Comparison of ENCODE assay signal across 8 cellular contexts in genomic region chr11:59135648-59136461, GRCh38. TPM values are rescaled to one million over a fixed set of nuclear protein-coding genes. Genes with fewer than 3 reads are reported as not detected.
DNase-seq lines count a peak whose midpoint lies in the region; ATAC-seq and TF ChIP-seq lines count a peak whose summit lies in the region.

No MANE protein-coding gene starts in this region.

- in situ Hi-C loops in KBM-7 (cut with MboI; ENCODE audit: low pct_unique_long_range_greater_than_20kb, low sequenced_read_pairs), result no loop called here

- no peaks in the 10 kb centered on the region for H4K20me1 ChIP-seq in DND-41 (ENCODE audit: insufficient read depth, low read length)

- H3K4me1 ChIP-seq in DND-41 (ENCODE audit: insufficient read depth, low read length) (peaks cover 17% of the 10 kb centered on the region), foreskin keratinocyte (no peaks in the 10 kb centered on the region)

- 0 out of 2 replicates have a peak overlapping the region, but pooled peaks have one; percentile 52 for H2AFZ ChIP-seq in DND-41 (ENCODE audit: low read depth, low read length)

- peaks cover 6% of the 10 kb centered on the region for H3K79me2 ChIP-seq in DND-41 (ENCODE audit: insufficient read depth, low read length)

- DNase-seq in DND-41 (peak; percentile 86), KBM-7 (peak; percentile 89), SHP77 treated with DMSO at 0.1 percent for 48 hours (lab: John Stamatoyannopoulos, UW) (peak; percentile 3), foreskin keratinocyte (no peak), omental fat pad (ENCODE audit: low spot score) (peak; percentile 86), superior temporal gyrus (ENCODE audit: extremely low spot score) (peak; percentile 82)
- DNase-seq in activated T-helper 9 cell treated with anti-CD3 and anti-CD28 coated beads, Interleukin-2, amount 50 U/mL, for 16 hours (ENCODE audit: low read depth), result peak; percentile 78

- ATAC-seq in DND-41 (ENCODE audit: insufficient read depth, low read depth) (peak; percentile 98), GM21723 (IDR thresholded peaks at IDR 0.05; ENCODE audit: unreplicated experiment) (peak; percentile 98), foreskin keratinocyte (peak; percentile 99), omental fat pad (ENCODE audit: low FRiP score) (peak; percentile 91)

- H3K9me3 ChIP-seq in DND-41 (ENCODE audit: insufficient read depth, low read length, severe bottlenecking), result peaks cover 22% of the 10 kb centered on the region

- peak overlapping the region; percentile 51 for H3K4me2 ChIP-seq in DND-41 (ENCODE audit: insufficient read depth, low read length)

- H3K27me3 ChIP-seq in DND-41 (ENCODE audit: insufficient read depth, low read length, poor library complexity) (no peaks in the 10 kb centered on the region), foreskin keratinocyte (no peaks in the 10 kb centered on the region)

- no peak overlapping the region for H3K4me3 ChIP-seq in DND-41 (ENCODE audit: low read depth in 1 of 2, low read length in 2 of 2)

- peaks cover 64% of the 10 kb centered on the region for H3K36me3 ChIP-seq in DND-41 (ENCODE audit: insufficient read depth, low read length)

- H3K9ac ChIP-seq in DND-41 (ENCODE audit: low read depth, low read length), result peak overlapping the region; percentile 27; the same call in 1 of the 2 replicates

- H3K27ac ChIP-seq in DND-41 (ENCODE audit: low read length) (peak overlapping the region; percentile 33; the same call in 1 of the 2 replicates), foreskin keratinocyte (no peak overlapping the region)

- TF ChIP-seq CTCF in DND-41 (IDR thresholded peaks at IDR 0.05; ENCODE audit: borderline replicate concordance, extremely low read depth, low read length, poor library complexity, severe bottlenecking) (peak; percentile 99), foreskin keratinocyte (conservative IDR thresholded peaks at IDR 0.05) (peak; percentile 94), omental fat pad (IDR thresholded peaks at IDR 0.05) (peak in 1 of 3 donors; percentile 51)

RNA-seq across cellular contexts. Expression of gene FAM111A, which starts 6.8 kb away (rescaled TPM):
- 37.2 and 40.8 TPM in 2 replicates for total RNA-seq in foreskin keratinocyte
- 12.6 and 14.3 TPM in 2 replicates for polyA plus RNA-seq in foreskin keratinocyte
- 10 to 100 TPM; 18.2 to 60.1 (median 31.7) TPM for total RNA-seq in omental fat pad

RNA-seq across cellular contexts. Expression of gene FAM111B, which starts 28.8 kb away (rescaled TPM):
- total RNA-seq in foreskin keratinocyte, result 24.6 and 24.8 TPM in 2 replicates
- 7.6 and 9.8 TPM in 2 replicates for polyA plus RNA-seq in foreskin keratinocyte
- total RNA-seq in omental fat pad, result 1 to 10 TPM in 2 of 4 donors, under 1 TPM in 1, not detected in 1; 0.19 to 2.4 (median 1.9) TPM

RNA-seq across cellular contexts. Expression of gene DTX4, which starts 36.1 kb away (rescaled TPM):
- total RNA-seq in foreskin keratinocyte (5.7 and 6.2 TPM in 2 replicates), omental fat pad (10 to 100 TPM; 12.0 to 75.6 (median 24.2) TPM)
- polyA plus RNA-seq in foreskin keratinocyte, result 2.3 and 2.7 TPM in 2 replicates

RNA-seq across cellular contexts. Expression of gene GLYATL1B, which starts 49.7 kb away (rescaled TPM):
- total RNA-seq in foreskin keratinocyte (not detected in 2 replicates), omental fat pad (not detected)
- not detected in 2 replicates for polyA plus RNA-seq in foreskin keratinocyte

Comparison
In these comparisons a context has a peak if more than half of its experiments do, and no peak if none do; other contexts are left out.
1. DNase-seq: peak in DND-41 (single experiment), KBM-7 (single experiment), SHP77 treated with DMSO at 0.1 percent for 48 hours (single experiment), activated T-helper 9 cell treated with anti-CD3 and anti-CD28 coated beads, Interleukin-2, amount 50 U/mL, for 16 hours (single experiment), omental fat pad (single experiment) and superior temporal gyrus (single experiment); none in foreskin keratinocyte (0 of 2).
2. Peak in every context shown above with its lines, with median percentiles within 50 percentile points of each other: ATAC-seq.